8 cellular contexts compared by ENCODE assay signal in the genomic region with DNA sequence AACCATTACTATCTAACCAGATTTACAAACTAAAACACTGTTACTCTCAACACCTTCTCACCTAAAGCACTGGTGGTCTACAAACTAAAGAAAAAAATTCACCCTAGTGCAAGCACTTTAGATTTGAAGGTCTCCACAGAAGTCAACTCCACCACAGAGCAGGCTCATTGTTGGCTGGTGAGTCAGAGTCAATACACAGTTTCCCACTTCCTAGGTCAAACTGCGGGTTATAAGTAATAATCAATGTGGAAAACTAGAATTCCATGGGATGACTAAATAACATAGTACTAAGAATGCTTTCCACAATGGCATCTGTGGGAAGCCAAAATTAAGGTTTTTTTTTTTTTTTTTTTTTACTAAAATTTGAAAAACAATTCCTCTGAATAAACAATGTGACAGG.
DNase-seq lines count a peak whose midpoint lies in the region; ATAC-seq and TF ChIP-seq lines count a peak whose summit lies in the region.
"Had no signal": no experiment of that assay in that cellular context is flagged by ENCODE, and none has a peak within 500 bp of the region (broad histone marks: within the 10 kb centered on the region; RNA-seq: fewer than 3 reads in every experiment).

No MANE protein-coding gene starts in this region.

- no peak for ATAC-seq in HG02981 (IDR thresholded peaks at IDR 0.05; ENCODE audit: unreplicated experiment)

- in situ Hi-C loops in transverse colon (cut with MboI; ENCODE audit: low pct_ligation_motif_present in 1 of 4, low pct_unique_long_range_greater_than_20kb in 1 of 4, low sequenced_read_pairs in 3 of 4) = no loop called here

- intact Hi-C loops in transverse colon (cut with DNase I; ENCODE audit: low total_unique reads) = no loop called here

- WGBS in transverse colon (ENCODE audit: low coverage in 1 of 2), 2 donors = 83 to 89% methylated on average over 1 of the region's 1 CpG

- H3K4me3 ChIP-seq in transverse colon = no peak overlapping the region
- H3K4me3 ChIP-seq: dorsolateral prefrontal cortex had no signal

- H3K27ac ChIP-seq in transverse colon = peak overlapping the region in 3 of 4 donors; percentile 22 to 60 (median 52)
- H3K27ac ChIP-seq: dorsolateral prefrontal cortex had no signal

- TF ChIP-seq POLR2A in transverse colon (IDR thresholded peaks at IDR 0.05) = no peak

- H3K4me1 ChIP-seq in transverse colon = peaks cover 0 to 23% (median 10%) of the 10 kb centered on the region in 4 donors

- no peaks in the 10 kb centered on the region for H3K27me3 ChIP-seq in transverse colon
- H3K27me3 ChIP-seq: dorsolateral prefrontal cortex had no signal

- no peak for TF ChIP-seq CTCF in transverse colon (IDR thresholded peaks at IDR 0.05)

- H3K9me3 ChIP-seq in transverse colon = no peaks in the 10 kb centered on the region

- H3K36me3 ChIP-seq in transverse colon = no peaks in the 10 kb centered on the region

- TF ChIP-seq EP300 in transverse colon (IDR thresholded peaks at IDR 0.05; ENCODE audit: low read depth) = no peak

- DNase-seq in HCEC 1CT = peak; percentile 90
- peak; percentile 41 for DNase-seq in SW480 (ENCODE audit: low spot score)
- DNase-seq in glomerular endothelial cell (ENCODE audit: extremely low read depth, low read depth, low spot score) = peak; percentile 45
- no peak for DNase-seq in transverse colon
- DNase-seq in MV-4-11 (lab: John Stamatoyannopoulos, UW) = no peak
- no peak for DNase-seq in NCI-H82 (lab: John Stamatoyannopoulos, UW)
- DNase-seq: dorsolateral prefrontal cortex had no signal

Comparison
In these comparisons a context has a peak if more than half of its experiments do, and no peak if none do; other contexts are left out.
1. DNase-seq: peak in HCEC 1CT (single experiment), SW480 (single experiment) and glomerular endothelial cell (single experiment); none in transverse colon (single experiment), MV-4-11 (single experiment) and NCI-H82 (single experiment).